11 cellular contexts compared by ENCODE assay signal in the genomic region with DNA sequence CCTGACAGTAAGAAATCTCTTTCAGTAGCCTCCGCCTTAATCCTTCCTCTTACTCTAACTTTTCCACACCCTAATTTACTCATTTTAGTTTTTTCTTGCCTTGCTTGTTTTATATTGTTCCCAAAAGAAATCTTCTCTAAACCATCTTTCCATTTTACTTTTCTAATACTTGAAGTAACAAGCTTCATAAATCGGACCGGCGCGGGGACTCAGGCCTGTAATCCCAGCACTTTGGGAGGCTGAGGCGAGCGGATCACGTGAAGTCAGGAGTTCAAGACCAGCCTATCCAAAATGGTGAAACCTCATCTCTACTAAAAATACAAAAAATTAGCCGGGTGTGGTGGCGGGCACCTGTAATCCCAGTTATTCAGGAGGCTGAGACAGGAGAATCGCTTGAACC. TPM values are rescaled to one million over a fixed set of nuclear protein-coding genes. Genes with fewer than 3 reads are reported as not detected.
A peak's percentile ranks its signal among the peaks of the same experiment; 100 is the strongest.
DNase-seq lines count a peak whose midpoint lies in the region; ATAC-seq and TF ChIP-seq lines count a peak whose summit lies in the region.
"Had no signal": no experiment of that assay in that cellular context is flagged by ENCODE, and none has a peak within 500 bp of the region (broad histone marks: within the 10 kb centered on the region; RNA-seq: fewer than 3 reads in every experiment).

No MANE protein-coding gene starts in this region.

- DNase-seq in AG04450 (ENCODE audit: low read depth, low spot score) = no peak
- no peak for DNase-seq in HFFc6
- no peak for DNase-seq in mammary epithelial cell
- no peak for DNase-seq in naive thymus-derived CD4-positive, alpha-beta T cell
- DNase-seq in effector CD4-positive, alpha-beta T cell = no peak
- no peak for DNase-seq in caudate nucleus (lab: John Stamatoyannopoulos, UW)
- DNase-seq: NCI-H1436 treated with DMSO at 0.1 percent for 48 hours had no signal

- H3K27ac ChIP-seq in AG04450 (ENCODE audit: low read depth, low read length) = no peak overlapping the region
- no peak overlapping the region for H3K27ac ChIP-seq in mammary epithelial cell (ENCODE audit: insufficient read depth, low read depth, low read length)
- peak overlapping the region; percentile 89 for H3K27ac ChIP-seq in naive thymus-derived CD4-positive, alpha-beta T cell (ENCODE audit: low read depth, low read length)
- no peak overlapping the region for H3K27ac ChIP-seq in caudate nucleus (ENCODE audit: low read depth, low read length)
- H3K27ac ChIP-seq: epithelial cell of prostate had no signal

- no peaks in the 10 kb centered on the region for H3K9me3 Mint-ChIP-seq in HFFc6
- H3K9me3 Mint-ChIP-seq in naive thymus-derived CD4-positive, alpha-beta T cell = no peaks in the 10 kb centered on the region

- intact Hi-C loops in mammary epithelial cell (cut with micrococcal nuclease) = no loop called here
- intact Hi-C loops in naive thymus-derived CD4-positive, alpha-beta T cell (cut with micrococcal nuclease) = loop anchor here (1.0 kb wide), 3 partner anchors 16 to 47 kb away; a partner anchor contains a TSS

- H3K9me3 ChIP-seq in AG04450 (ENCODE audit: control insufficient read depth, insufficient read depth, low read length) (no peaks in the 10 kb centered on the region), mammary epithelial cell (replicated peaks; ENCODE audit: insufficient read depth, low read length) (no peaks in the 10 kb centered on the region)
- H3K9me3 ChIP-seq in naive thymus-derived CD4-positive, alpha-beta T cell (ENCODE audit: control insufficient read depth in 2 of 3, low read length in 3 of 3) = no peaks in the 10 kb centered on the region

- dilution Hi-C loops in mammary epithelial cell (cut with HindIII; ENCODE audit: low sequenced_read_pairs) = no loop called here

- H4K20me1 ChIP-seq in mammary epithelial cell (ENCODE audit: insufficient read depth, low read length) = peaks cover 2% of the 10 kb centered on the region

- H3K79me2 ChIP-seq in mammary epithelial cell (ENCODE audit: insufficient read depth, low read length) = peaks cover 97% of the 10 kb centered on the region

- peak overlapping the region; percentile 66 for H3K4me3 ChIP-seq in AG04450 (ENCODE audit: low read depth, low read length)
- H3K4me3 ChIP-seq in mammary epithelial cell (replicated peaks in 1 of 3; ENCODE audit: insufficient read depth in 1 of 3, low read depth in 2 of 3, low read length in 3 of 3) = no peak overlapping the region
- H3K4me3 ChIP-seq in naive thymus-derived CD4-positive, alpha-beta T cell (ENCODE audit: low read length) = peak overlapping the region; percentile 65

- 98% methylated on average over 11 of the region's 11 CpGs for WGBS in mammary epithelial cell (ENCODE audit: low coverage, missing lambda C conversion rate)

- H3K4me1 Mint-ChIP-seq in HFFc6 (ENCODE audit: low read depth) = peaks cover 61% of the 10 kb centered on the region
- peaks cover 46 to 93% (median 76%) of the 10 kb centered on the region in 7 donors for H3K4me1 Mint-ChIP-seq in naive thymus-derived CD4-positive, alpha-beta T cell

- H3K27me3 ChIP-seq in AG04450 (ENCODE audit: control insufficient read depth, insufficient read depth, low read length) (no peaks in the 10 kb centered on the region), mammary epithelial cell (ENCODE audit: insufficient read depth, low read length) (no peaks in the 10 kb centered on the region)
- no peaks in the 10 kb centered on the region for H3K27me3 ChIP-seq in naive thymus-derived CD4-positive, alpha-beta T cell (ENCODE audit: control insufficient read depth in 2 of 2, insufficient read depth in 2 of 2, low read length in 2 of 2)

- in situ Hi-C loops in mammary epithelial cell (cut with MboI; ENCODE audit: low sequenced_read_pairs in 2 of 2) = no loop called here

- ATAC-seq in naive thymus-derived CD4-positive, alpha-beta T cell = no peak
- no peak for ATAC-seq in HG02970 (IDR thresholded peaks at IDR 0.05; ENCODE audit: low FRiP score, unreplicated experiment)
- ATAC-seq in HG03520 (IDR thresholded peaks at IDR 0.05; ENCODE audit: unreplicated experiment) = no peak
- ATAC-seq: HCT116 had no signal

- H3K36me3 ChIP-seq in mammary epithelial cell (ENCODE audit: insufficient read depth, low read length) = no peaks in the 10 kb centered on the region
- H3K36me3 ChIP-seq in naive thymus-derived CD4-positive, alpha-beta T cell (ENCODE audit: control insufficient read depth in 2 of 3, insufficient read depth in 3 of 3, low read length in 3 of 3) = peaks cover 0 to 7% (median 0%) of the 10 kb centered on the region in 3 experiments

- CTCF ChIA-PET in AG04450 (lab: Charles Lee) (interaction anchor here (0.5 kb wide), 1 partner anchor 16 kb away, joined by 4 read pairs; no protein-coding TSS in a partner anchor), mammary epithelial cell (lab: Charles Lee; ENCODE audit: low non-redundant PET) (no interaction called here)
- CTCF ChIA-PET in naive thymus-derived CD4-positive, alpha-beta T cell (lab: Charles Lee) = interaction anchor here (0.6 kb wide), 1 partner anchor 350 kb away, joined by 3 read pairs; no protein-coding TSS in a partner anchor

- peak overlapping the region; percentile 71 for H3K27ac Mint-ChIP-seq in HFFc6
- peak overlapping the region; percentile 11 to 96 (median 92) for H3K27ac Mint-ChIP-seq in naive thymus-derived CD4-positive, alpha-beta T cell

- TF ChIP-seq CTCF in AG04450 (IDR thresholded peaks at IDR 0.05; ENCODE audit: low read depth, low read length) (no peak), HFFc6 (IDR thresholded peaks at IDR 0.05) (no peak), mammary epithelial cell (conservative IDR thresholded peaks at IDR 0.05 in 1 of 2, IDR thresholded peaks at IDR 0.05 in 1 of 2; ENCODE audit: extremely low read depth in 1 of 2, insufficient read depth in 1 of 2, low read depth in 1 of 2, low read length in 2 of 2) (no peak)

- no peak overlapping the region for H2AFZ ChIP-seq in mammary epithelial cell (ENCODE audit: low read depth, low read length)

- H3K27me3 Mint-ChIP-seq in HFFc6 (ENCODE audit: insufficient read depth) = no peaks in the 10 kb centered on the region
- H3K27me3 Mint-ChIP-seq in naive thymus-derived CD4-positive, alpha-beta T cell = no peaks in the 10 kb centered on the region

- H3K36me3 Mint-ChIP-seq in HFFc6 (ENCODE audit: low read depth) = peaks cover 6% of the 10 kb centered on the region
- H3K36me3 Mint-ChIP-seq in naive thymus-derived CD4-positive, alpha-beta T cell = peaks cover 0 to 5% (median 4%) of the 10 kb centered on the region in 5 donors

- no TSS peak for BruUV-seq in mammary epithelial cell (replicated peaks; lab: Mats Ljungman, UMichigan)

- POLR2A ChIA-PET in AG04450 (lab: Yijun Ruan, JAX) = no interaction called here
- POLR2A ChIA-PET in naive thymus-derived CD4-positive, alpha-beta T cell (lab: Charles Lee) = interaction anchor here (0.5 to 4.7 kb wide), 3 partner anchors 8 to 18 kb away, joined by 3 to 30 read pairs (median 4); a partner anchor contains a TSS

- H3K4me1 ChIP-seq in mammary epithelial cell (ENCODE audit: insufficient read depth, low read length) = peaks cover 7% of the 10 kb centered on the region
- peaks cover 0 to 6% of the 10 kb centered on the region in 2 donors for H3K4me1 ChIP-seq in naive thymus-derived CD4-positive, alpha-beta T cell (ENCODE audit: control insufficient read depth in 2 of 2, insufficient read depth in 2 of 2, low read length in 2 of 2)

- H3K9ac ChIP-seq in mammary epithelial cell (ENCODE audit: insufficient read depth, low read length) = no peak overlapping the region

- peak overlapping the region; percentile 80 for H3K4me3 Mint-ChIP-seq in HFFc6
- peak overlapping the region; percentile 81 to 98 (median 90) for H3K4me3 Mint-ChIP-seq in naive thymus-derived CD4-positive, alpha-beta T cell

- H3K4me2 ChIP-seq in mammary epithelial cell (ENCODE audit: insufficient read depth, low read depth, low read length) = peak overlapping the region; percentile 97

RNA-seq across cellular contexts. Expression of a gene that starts 17.3 kb away (rescaled TPM):
- 30.9 and 43.5 TPM in 2 replicates for polyA plus RNA-seq in AG04450 (2011; rRNA removed)
- 60.7 and 117 TPM in 2 replicates for polyA minus RNA-seq in AG04450 (2011; rRNA and poly(A)+ RNA removed)
- total RNA-seq in HFFc6 (2021; fragmentation: NEBNext Ultra II Directional; extraction: Animal tissue kit (Norgen Biotek cat#: 25700)) = 10 to 100 TPM; 41.4 to 51.4 (median 47.5) TPM
- total RNA-seq in mammary epithelial cell = 10 to 100 TPM; 32.8 to 36.9 TPM
- polyA plus RNA-seq in mammary epithelial cell = 14.0 TPM
- polyA minus RNA-seq in mammary epithelial cell = 81.7 TPM
- 10 to 100 TPM; 36.3 to 69.6 (median 53.2) TPM for total RNA-seq in naive thymus-derived CD4-positive, alpha-beta T cell
- 100 to 1,000 TPM in 1 of 2 donors, 10 to 100 TPM in 1; 90.4 to 101 TPM for polyA plus RNA-seq in naive thymus-derived CD4-positive, alpha-beta T cell

Comparison
In these comparisons a context has a peak if more than half of its experiments do, and no peak if none do; other contexts are left out.
1. H3K4me3 ChIP-seq: peak in AG04450 (single experiment) and naive thymus-derived CD4-positive, alpha-beta T cell (single experiment); none in mammary epithelial cell (0 of 3).